In genomic region chr1:155012760-155013602, GRCh38 we compare ENCODE assay signal across 10 cellular contexts. TPM values are rescaled to one million over a fixed set of nuclear protein-coding genes. Genes with fewer than 3 reads are reported as not detected.
DNase-seq lines count a peak whose midpoint lies in the region; ATAC-seq and TF ChIP-seq lines count a peak whose summit lies in the region.
"Had no signal": no experiment of that assay in that cellular context is flagged by ENCODE, and none has a peak within 500 bp of the region (broad histone marks: within the 10 kb centered on the region; RNA-seq: fewer than 3 reads in every experiment).

No MANE protein-coding gene starts in this region.

- H3K9me3 Mint-ChIP-seq in MCF 10A (ENCODE audit: unreplicated experiment) = no peaks in the 10 kb centered on the region
- H3K9me3 Mint-ChIP-seq in activated naive CD4-positive, alpha-beta T cell treated with anti-CD3 and anti-CD28 coated beads, Interleukin-2, amount 10 ng/mL, durations not matched to agents 7 days and 5 days = no peaks in the 10 kb centered on the region

- 67% methylated on average over 3 of the region's 3 CpGs for WGBS in mammary epithelial cell (ENCODE audit: low coverage, missing lambda C conversion rate)
- 69 to 79% methylated on average over 3 of the region's 3 CpGs for WGBS in thyroid gland, 2 donors

- H3K4me3 ChIP-seq in mammary epithelial cell (replicated peaks in 1 of 3; ENCODE audit: insufficient read depth in 1 of 3, low read depth in 2 of 3, low read length in 3 of 3) = no peak overlapping the region
- H3K4me3 ChIP-seq in lower lobe of right lung = peak overlapping the region; percentile 1
- no peak overlapping the region for H3K4me3 ChIP-seq in thyroid gland (replicated peaks in 1 of 3)

- H3K4me1 ChIP-seq in mammary epithelial cell (ENCODE audit: insufficient read depth, low read length) (peaks cover 34% of the 10 kb centered on the region), lower lobe of right lung (peaks cover 89% of the 10 kb centered on the region), thyroid gland (peaks cover 56 to 71% of the 10 kb centered on the region in 2 donors)

- H3K27ac ChIP-seq in mammary epithelial cell (ENCODE audit: insufficient read depth, low read depth, low read length) (no peak overlapping the region), lower lobe of right lung (no peak overlapping the region), thyroid gland (peak overlapping the region in 2 of 3 donors; percentile 58 to 63)

- dilution Hi-C loops in mammary epithelial cell (cut with HindIII; ENCODE audit: low sequenced_read_pairs) = no loop called here

- H3K27me3 ChIP-seq in mammary epithelial cell (ENCODE audit: insufficient read depth, low read length) = no peaks in the 10 kb centered on the region
- H3K27me3 ChIP-seq in lower lobe of right lung (ENCODE audit: low read depth) = no peaks in the 10 kb centered on the region
- no peaks in the 10 kb centered on the region for H3K27me3 ChIP-seq in thyroid gland

- H2AFZ ChIP-seq in mammary epithelial cell (ENCODE audit: low read depth, low read length) = no peak overlapping the region

- peak overlapping the region; percentile 86 for H3K27ac Mint-ChIP-seq in MCF 10A (ENCODE audit: low read depth, unreplicated experiment)
- peak overlapping the region; percentile 87 for H3K27ac Mint-ChIP-seq in activated naive CD4-positive, alpha-beta T cell treated with anti-CD3 and anti-CD28 coated beads, Interleukin-2, amount 10 ng/mL, durations not matched to agents 7 days and 5 days

- no peak for DNase-seq in MCF 10A (ENCODE audit: unreplicated experiment)
- DNase-seq in mammary epithelial cell = no peak
- DNase-seq in activated naive CD4-positive, alpha-beta T cell treated with anti-CD3 and anti-CD28 coated beads, Interleukin-2, amount 10 ng/mL, durations not matched to agents 7 days and 5 days = no peak
- no peak for DNase-seq in lower lobe of right lung
- DNase-seq in thyroid gland = no peak
- DNase-seq in NCI-H82 (lab: John Stamatoyannopoulos, UW) = no peak
- no peak for DNase-seq in NCI-H187 treated with DMSO at 0.1 percent for 48 hours (lab: John Stamatoyannopoulos, UW)
- DNase-seq: activated CD4-positive, CD25-positive, alpha-beta regulatory T cell treated with anti-CD3 and anti-CD28 coated beads, Interleukin-2, amount 50 U/mL, for 72 hours; Calu3 had no signal

- H3K79me2 ChIP-seq in mammary epithelial cell (ENCODE audit: insufficient read depth, low read length) = peaks cover 53% of the 10 kb centered on the region

- TF ChIP-seq CTCF in MCF 10A (IDR thresholded peaks at IDR 0.05; ENCODE audit: unreplicated experiment) (no peak), mammary epithelial cell (conservative IDR thresholded peaks at IDR 0.05 in 1 of 2, IDR thresholded peaks at IDR 0.05 in 1 of 2; ENCODE audit: extremely low read depth in 1 of 2, insufficient read depth in 1 of 2, low read depth in 1 of 2, low read length in 2 of 2) (no peak), lower lobe of right lung (IDR thresholded peaks at IDR 0.05) (no peak), thyroid gland (IDR thresholded peaks at IDR 0.05) (no peak)

- ATAC-seq in lower lobe of right lung (no peak), HG02798 (IDR thresholded peaks at IDR 0.05; ENCODE audit: poor library complexity, unreplicated experiment) (no peak)

- intact Hi-C loops in MCF 10A (cut with micrococcal nuclease) = no loop called here
- intact Hi-C loops in mammary epithelial cell (cut with micrococcal nuclease) = no loop called here
- intact Hi-C loops in lower lobe of right lung (cut with DNase I) = no loop called here
- intact Hi-C loops in thyroid gland (cut with DNase I) = no loop called here

- no peaks in the 10 kb centered on the region for H3K27me3 Mint-ChIP-seq in MCF 10A (ENCODE audit: insufficient read depth, unreplicated experiment)
- H3K27me3 Mint-ChIP-seq in activated naive CD4-positive, alpha-beta T cell treated with anti-CD3 and anti-CD28 coated beads, Interleukin-2, amount 10 ng/mL, durations not matched to agents 7 days and 5 days = no peaks in the 10 kb centered on the region

- H3K9ac ChIP-seq in mammary epithelial cell (ENCODE audit: insufficient read depth, low read length) = no peak overlapping the region

- H3K36me3 Mint-ChIP-seq in MCF 10A (ENCODE audit: insufficient read depth, unreplicated experiment) = peaks cover 83% of the 10 kb centered on the region
- peaks cover 57% of the 10 kb centered on the region for H3K36me3 Mint-ChIP-seq in activated naive CD4-positive, alpha-beta T cell treated with anti-CD3 and anti-CD28 coated beads, Interleukin-2, amount 10 ng/mL, durations not matched to agents 7 days and 5 days

- H3K4me3 Mint-ChIP-seq in MCF 10A (ENCODE audit: unreplicated experiment) = peak overlapping the region; percentile 70
- H3K4me3 Mint-ChIP-seq in activated naive CD4-positive, alpha-beta T cell treated with anti-CD3 and anti-CD28 coated beads, Interleukin-2, amount 10 ng/mL, durations not matched to agents 7 days and 5 days = peak overlapping the region; percentile 93

- peaks cover 71% of the 10 kb centered on the region for H3K4me1 Mint-ChIP-seq in MCF 10A (ENCODE audit: insufficient read depth, unreplicated experiment)
- peaks cover 81% of the 10 kb centered on the region for H3K4me1 Mint-ChIP-seq in activated naive CD4-positive, alpha-beta T cell treated with anti-CD3 and anti-CD28 coated beads, Interleukin-2, amount 10 ng/mL, durations not matched to agents 7 days and 5 days

- in situ Hi-C loops in mammary epithelial cell (cut with MboI; ENCODE audit: low sequenced_read_pairs in 2 of 2) = loop anchor here in 1 of 2 donors (10.0 kb wide), 1 partner anchor 48 kb away; the partner anchor contains the start of gene PYGO2

- POLR2A ChIA-PET in MCF 10A (lab: Yijun Ruan, JAX) = interaction anchor here (0.9 to 14.0 kb wide), 16 partner anchors 9 to 116 kb away, joined by 3 to 312 read pairs (median 5); partner anchors contain the start of genes ADAM15, CKS1B, FLAD1 and PBXIP1

- H3K36me3 ChIP-seq in mammary epithelial cell (ENCODE audit: insufficient read depth, low read length) (no peaks in the 10 kb centered on the region), lower lobe of right lung (peaks cover 34% of the 10 kb centered on the region), thyroid gland (peaks cover 19 to 22% of the 10 kb centered on the region in 2 donors)

- H3K9me3 ChIP-seq in mammary epithelial cell (replicated peaks; ENCODE audit: insufficient read depth, low read length) = no peaks in the 10 kb centered on the region
- H3K9me3 ChIP-seq in lower lobe of right lung = no peaks in the 10 kb centered on the region
- H3K9me3 ChIP-seq in thyroid gland = no peaks in the 10 kb centered on the region

- BruUV-seq in MCF 10A (replicated peaks; lab: Mats Ljungman, UMichigan) (no TSS peak), mammary epithelial cell (replicated peaks; lab: Mats Ljungman, UMichigan) (no TSS peak)

- H4K20me1 ChIP-seq in mammary epithelial cell (ENCODE audit: insufficient read depth, low read length) = no peaks in the 10 kb centered on the region

- CTCF ChIA-PET in MCF 10A (lab: Yijun Ruan, JAX) = interaction anchor here (0.5 to 14.4 kb wide), 10 partner anchors 9 to 1397 kb away, joined by 3 to 390 read pairs (median 4); partner anchors contain the start of genes ADAM15 and S100A14
- CTCF ChIA-PET in mammary epithelial cell (lab: Charles Lee; ENCODE audit: low non-redundant PET) = no interaction called here
- CTCF ChIA-PET in activated naive CD4-positive, alpha-beta T cell treated with anti-CD3 and anti-CD28 coated beads, Interleukin-2, amount 10 ng/mL, durations not matched to agents 7 days and 5 days (lab: Charles Lee) = interaction anchor here (0.8 to 5.0 kb wide), 8 partner anchors 9 to 72 kb away, joined by 3 to 21 read pairs (median 6); partner anchors contain the start of gene ADAM15

- H3K4me2 ChIP-seq in mammary epithelial cell (ENCODE audit: insufficient read depth, low read depth, low read length) = no peak overlapping the region

- no peak for TF ChIP-seq POLR2A in thyroid gland (IDR thresholded peaks at IDR 0.05)

RNA-seq across cellular contexts. Expression of gene ZBTB7B, which starts 10.4 kb away (rescaled TPM):
- 169 and 175 TPM in 2 replicates for total RNA-seq in MCF 10A (2022)
- 10 to 100 TPM; 33.0 to 51.9 TPM for total RNA-seq in mammary epithelial cell
- 22.2 TPM for polyA plus RNA-seq in mammary epithelial cell
- polyA minus RNA-seq in mammary epithelial cell = 17.8 TPM
- total RNA-seq in lower lobe of right lung = 72.0 TPM
- 10 to 100 TPM; 35.7 to 89.8 (median 47.3) TPM for total RNA-seq in thyroid gland

RNA-seq across cellular contexts. Expression of gene LENEP, which starts 19.6 kb away (rescaled TPM):
- total RNA-seq in MCF 10A (2022) (0.83 TPM in 1 of 2 replicates, not detected in the other), mammary epithelial cell (1 to 10 TPM in 1 of 2 donors, under 1 TPM in 1; 0.82 to 1.5 TPM), lower lobe of right lung (not detected), thyroid gland (not detected)
- polyA plus RNA-seq in mammary epithelial cell = 0.16 TPM
- polyA minus RNA-seq in mammary epithelial cell = not detected

RNA-seq across cellular contexts. Expression of gene DCST2, which starts 20.6 kb away (rescaled TPM):
- 0.91 and 1.8 TPM in 2 replicates for total RNA-seq in MCF 10A (2022)
- under 1 TPM; 0.33 to 0.66 TPM for total RNA-seq in mammary epithelial cell
- 0.15 TPM for polyA plus RNA-seq in mammary epithelial cell
- polyA minus RNA-seq in mammary epithelial cell = not detected
- 1.4 TPM for total RNA-seq in lower lobe of right lung
- total RNA-seq in thyroid gland = 1 to 10 TPM in 1 of 4 donors, under 1 TPM in 2, not detected in 1; 0.33 to 4.2 (median 0.50) TPM

RNA-seq across cellular contexts. Expression of gene DCST1, which starts 20.6 kb away (rescaled TPM):
- total RNA-seq in MCF 10A (2022) (0.21 and 0.42 TPM in 2 replicates), mammary epithelial cell (not detected), lower lobe of right lung (not detected), thyroid gland (under 1 TPM in 1 of 4 donors, not detected in 3; 0.24 TPM)
- polyA plus RNA-seq in mammary epithelial cell = not detected
- not detected for polyA minus RNA-seq in mammary epithelial cell

RNA-seq across cellular contexts. Expression of gene FLAD1, which starts 29.8 kb away (rescaled TPM):
- total RNA-seq in MCF 10A (2022) = 65.4 and 91.1 TPM in 2 replicates
- 10 to 100 TPM; 46.4 to 58.5 TPM for total RNA-seq in mammary epithelial cell
- polyA plus RNA-seq in mammary epithelial cell = 54.2 TPM
- polyA minus RNA-seq in mammary epithelial cell = 43.1 TPM
- 31.9 TPM for total RNA-seq in lower lobe of right lung
- 10 to 100 TPM; 24.1 to 39.3 (median 31.1) TPM for total RNA-seq in thyroid gland

Comparison
In these comparisons a context has a peak if more than half of its experiments do, and no peak if none do; other contexts are left out.
1. H3K27ac ChIP-seq: peak in thyroid gland (2 of 3); none in mammary epithelial cell (single experiment) and lower lobe of right lung (single experiment).